ENCODE assay signal across 15 cellular contexts in the genomic region with DNA sequence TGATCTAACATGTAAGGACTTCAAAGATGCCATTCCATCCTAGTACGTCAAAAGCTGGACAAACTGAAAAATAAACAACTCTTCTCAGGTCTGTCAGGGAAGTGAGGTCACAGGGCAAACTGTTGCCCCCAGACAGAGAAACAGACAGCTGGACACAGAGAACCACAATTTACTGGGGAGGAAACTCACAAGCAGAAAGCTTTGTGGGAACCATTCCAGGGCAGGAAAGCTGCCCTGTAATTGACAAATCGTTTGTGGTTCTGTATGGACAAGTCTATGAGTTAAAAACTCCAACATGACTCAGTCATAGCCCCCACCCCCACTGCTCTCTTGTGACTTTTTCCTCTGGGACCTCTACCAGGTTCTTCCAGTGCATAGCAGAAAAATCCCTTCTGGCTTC. TPM values are rescaled to one million over a fixed set of nuclear protein-coding genes. Genes with fewer than 3 reads are reported as not detected.
DNase-seq lines count a peak whose midpoint lies in the region; ATAC-seq and TF ChIP-seq lines count a peak whose summit lies in the region.
"Had no signal": no experiment of that assay in that cellular context is flagged by ENCODE, and none has a peak within 500 bp of the region (broad histone marks: within the 10 kb centered on the region; RNA-seq: fewer than 3 reads in every experiment).

No MANE protein-coding gene starts in this region.

- no peak overlapping the region for H2AFZ ChIP-seq in H9 (ENCODE audit: low read length)
- H2AFZ ChIP-seq in smooth muscle cell (ENCODE audit: low read depth), result peak overlapping the region; percentile 76

- ATAC-seq in omental fat pad (ENCODE audit: low FRiP score), result no peak

- H3K4me3 Mint-ChIP-seq in H9, result no peak overlapping the region
- H3K4me3 Mint-ChIP-seq: activated CD4-positive, alpha-beta T cell treated with anti-CD3 and anti-CD28 coated beads, Interleukin-2, amount 10 ng/mL, durations not matched to agents 24 days and 14 days; activated naive CD4-positive, alpha-beta T cell treated with anti-CD3 and anti-CD28 coated beads, Interleukin-2, amount 50 U/mL, for 24 hours; immature natural killer cell had no signal

- no peaks in the 10 kb centered on the region for H3K36me3 ChIP-seq in smooth muscle cell (ENCODE audit: low read depth)
- H3K36me3 ChIP-seq: neutrophil had no signal

- no peak overlapping the region for H3K18ac ChIP-seq in H9 (ENCODE audit: insufficient read length, low read depth, low read length)

- no peak overlapping the region for H3K56ac ChIP-seq in H9 (ENCODE audit: insufficient read length, low read depth, low read length)

- no peaks in the 10 kb centered on the region for H3K9me3 ChIP-seq in H9 (ENCODE audit: control insufficient read depth, low read depth, low read length)
- no peaks in the 10 kb centered on the region for H3K9me3 ChIP-seq in smooth muscle cell (replicated peaks; ENCODE audit: low read depth)
- H3K9me3 ChIP-seq: neutrophil had no signal

- H2BK120ac ChIP-seq in H9 (ENCODE audit: low read depth, low read length, poor library complexity, severe bottlenecking), result no peak overlapping the region

- H3K36me3 Mint-ChIP-seq in H9 (ENCODE audit: insufficient read depth in 1 of 3, low read depth in 3 of 3), result peaks cover 0 to 4% (median 0%) of the 10 kb centered on the region in 3 experiments; a peak in 2 of 7 replicates
- H3K36me3 Mint-ChIP-seq: activated naive CD4-positive, alpha-beta T cell treated with anti-CD3 and anti-CD28 coated beads, Interleukin-2, amount 50 U/mL, for 24 hours; immature natural killer cell had no signal

- H3K79me1 ChIP-seq in H9 (ENCODE audit: insufficient read depth, low read depth, low read length, poor library complexity, severe bottlenecking), result no peaks in the 10 kb centered on the region

- no peak overlapping the region for H4K8ac ChIP-seq in H9 (replicated peaks; ENCODE audit: insufficient read length, low read depth, low read length)

- H4K5ac ChIP-seq in H9 (ENCODE audit: insufficient read length, low read depth, low read length), result no peak overlapping the region

- H3K14ac ChIP-seq in H9 (ENCODE audit: insufficient read depth, low read length), result no peak overlapping the region

- no peak overlapping the region for H3K4ac ChIP-seq in H9 (ENCODE audit: low read depth, low read length)

- H3K4me1 Mint-ChIP-seq in H9, result peaks cover 24% of the 10 kb centered on the region in 2 experiments
- H3K4me1 Mint-ChIP-seq: activated CD4-positive, alpha-beta T cell treated with anti-CD3 and anti-CD28 coated beads, Interleukin-2, amount 10 ng/mL, durations not matched to agents 24 days and 14 days; immature natural killer cell had no signal

- no peak overlapping the region for H4K91ac ChIP-seq in H9 (ENCODE audit: insufficient read length, low read depth, low read length)

- TF ChIP-seq CTCF in H9 (conservative IDR thresholded peaks at IDR 0.05) (no peak), smooth muscle cell (IDR thresholded peaks at IDR 0.05; ENCODE audit: borderline replicate concordance, insufficient read depth, poor library complexity, severe bottlenecking) (no peak), omental fat pad (IDR thresholded peaks at IDR 0.05) (no peak)

- H2BK15ac ChIP-seq in H9 (ENCODE audit: low read depth, low read length), result no peak overlapping the region

- H3K27me3 Mint-ChIP-seq in H9 (ENCODE audit: low read depth), result peaks cover 2% of the 10 kb centered on the region; the same call in 1 of the 2 replicates
- H3K27me3 Mint-ChIP-seq: activated naive CD4-positive, alpha-beta T cell treated with anti-CD3 and anti-CD28 coated beads, Interleukin-2, amount 50 U/mL, for 24 hours had no signal

- no peaks in the 10 kb centered on the region for H3K79me2 ChIP-seq in H9 (ENCODE audit: insufficient read depth, low read length)
- no peaks in the 10 kb centered on the region for H3K79me2 ChIP-seq in smooth muscle cell (ENCODE audit: low read depth)

- no peak for DNase-seq in H9
- peak; percentile 7 for DNase-seq in T1000 (lab: John Stamatoyannopoulos, UW)
- DNase-seq in fibroblast of peridontal ligament (ENCODE audit: extremely low read depth), result peak; percentile 90
- DNase-seq in smooth muscle cell (lab: John Stamatoyannopoulos, UW; ENCODE audit: unreplicated experiment), result no peak
- no peak for DNase-seq in omental fat pad (ENCODE audit: low spot score)
- DNase-seq in activated CD4-positive, alpha-beta T cell treated with anti-CD3 and anti-CD28 coated beads, Interleukin-2, amount 50 U/mL, for 1 hour, result no peak
- DNase-seq in activated effector memory CD4-positive, alpha-beta T cell treated with anti-CD3 and anti-CD28 coated beads, Interleukin-2, amount 50 U/mL, for 16 hours, result no peak
- DNase-seq: activated CD4-positive, alpha-beta T cell treated with anti-CD3 and anti-CD28 coated beads, Interleukin-2, amount 10 ng/mL, durations not matched to agents 24 days and 14 days; DMS53; effector CD4-positive, alpha-beta T cell; immature natural killer cell; NCI-H446 had no signal

- H3T11ph ChIP-seq in H9 (ENCODE audit: low read length), result no peak overlapping the region

- no peak overlapping the region for H2AK5ac ChIP-seq in H9 (ENCODE audit: insufficient read length, low read length)

- H3K4me1 ChIP-seq in H9 (ENCODE audit: insufficient read depth, low read length) (peaks cover 9% of the 10 kb centered on the region; the same call in 1 of the 2 replicates), smooth muscle cell (ENCODE audit: low read depth) (no peaks in the 10 kb centered on the region)

- peaks cover 0 to 5% of the 10 kb centered on the region in 2 experiments; a peak in 2 of 5 replicates for H3K9me3 Mint-ChIP-seq in H9
- H3K9me3 Mint-ChIP-seq: activated CD4-positive, alpha-beta T cell treated with anti-CD3 and anti-CD28 coated beads, Interleukin-2, amount 10 ng/mL, durations not matched to agents 24 days and 14 days; activated naive CD4-positive, alpha-beta T cell treated with anti-CD3 and anti-CD28 coated beads, Interleukin-2, amount 50 U/mL, for 24 hours; immature natural killer cell had no signal

- H3K9ac ChIP-seq in H9 (ENCODE audit: extremely low read depth, insufficient read length, low read length) (no peak overlapping the region), smooth muscle cell (ENCODE audit: low read depth) (no peak overlapping the region)

- H2BK5ac ChIP-seq in H9 (ENCODE audit: insufficient read length, low read length), result no peak overlapping the region

- no peak overlapping the region for H3K4me3 ChIP-seq in smooth muscle cell
- H3K4me3 ChIP-seq: SK-N-MC had no signal

- peak overlapping the region in 1 of 3 experiments; percentile 65; a peak in 1 of 7 replicates for H3K27ac Mint-ChIP-seq in H9
- H3K27ac Mint-ChIP-seq: activated CD4-positive, alpha-beta T cell treated with anti-CD3 and anti-CD28 coated beads, Interleukin-2, amount 10 ng/mL, durations not matched to agents 24 days and 14 days; activated naive CD4-positive, alpha-beta T cell treated with anti-CD3 and anti-CD28 coated beads, Interleukin-2, amount 50 U/mL, for 24 hours; immature natural killer cell had no signal

- H3K27me3 ChIP-seq in H9 (ENCODE audit: insufficient read depth, low read length) (no peaks in the 10 kb centered on the region), smooth muscle cell (ENCODE audit: low read depth) (no peaks in the 10 kb centered on the region)
- H3K27me3 ChIP-seq: neutrophil had no signal

- H3F3A ChIP-seq in smooth muscle cell (ENCODE audit: low read depth), result peaks cover 11% of the 10 kb centered on the region

- H4K20me1 ChIP-seq in H9 (ENCODE audit: control insufficient read depth, insufficient read depth, insufficient read length) (no peaks in the 10 kb centered on the region), smooth muscle cell (ENCODE audit: low read depth) (no peaks in the 10 kb centered on the region)

- H3K4me2 ChIP-seq in H9 (ENCODE audit: insufficient read depth, insufficient read length, low read length), result no peak overlapping the region
- H3K4me2 ChIP-seq in smooth muscle cell, result peak overlapping the region; percentile 56

- H3K27ac ChIP-seq in H9 (ENCODE audit: insufficient read length, low read depth, low read length) (no peak overlapping the region), smooth muscle cell (ENCODE audit: low read depth) (peak overlapping the region; percentile 90)
- H3K27ac ChIP-seq: neutrophil, SK-N-MC had no signal

- peak overlapping the region; percentile 70 for H2BK12ac ChIP-seq in H9 (ENCODE audit: insufficient read length, low read depth, low read length)

- no peak overlapping the region for H3K23ac ChIP-seq in H9 (ENCODE audit: insufficient read length, low read depth, low read length)

- WGBS in H9 (ENCODE audit: extremely low coverage, insufficient read length, low lambda C conversion rate), result no CpG with 5 or more reads among the region's 2 CpGs
- 8% methylated on average over 2 of the region's 2 CpGs for WGBS in smooth muscle cell (ENCODE audit: low lambda C conversion rate)

- H3K23me2 ChIP-seq in H9 (ENCODE audit: insufficient read length, low read depth, low read length, poor library complexity, severe bottlenecking), result no peaks in the 10 kb centered on the region

- H2BK20ac ChIP-seq in H9 (ENCODE audit: low read depth, low read length, poor library complexity, severe bottlenecking), result no peak overlapping the region

RNA-seq across cellular contexts. Expression of a gene that starts 28.4 kb away (rescaled TPM):
- total RNA-seq in H9 (2021) (12.5 and 13.7 TPM in 2 replicates), smooth muscle cell (38.4 and 46.0 TPM in 2 replicates), omental fat pad (10 to 100 TPM in 3 of 4 donors, 1 to 10 TPM in 1; 5.3 to 23.0 (median 11.9) TPM)
- 52.4 and 53.9 TPM in 2 replicates for polyA plus RNA-seq in smooth muscle cell

RNA-seq across cellular contexts. Expression of a gene that starts 28.8 kb away (rescaled TPM):
- total RNA-seq in H9 (2021) (42.1 and 45.6 TPM in 2 replicates), smooth muscle cell (29.2 and 49.8 TPM in 2 replicates), omental fat pad (10 to 100 TPM; 17.9 to 38.2 (median 22.4) TPM)
- 27.3 and 29.4 TPM in 2 replicates for polyA plus RNA-seq in smooth muscle cell

RNA-seq across cellular contexts. Expression of a gene that starts 33.2 kb away (rescaled TPM):
- 74.4 and 75.1 TPM in 2 replicates for total RNA-seq in H9 (2021)
- total RNA-seq in smooth muscle cell, result 105 and 116 TPM in 2 replicates
- 135 and 191 TPM in 2 replicates for polyA plus RNA-seq in smooth muscle cell
- total RNA-seq in omental fat pad, result 100 to 1,000 TPM in 2 of 4 donors, 10 to 100 TPM in 2; 72.1 to 149 (median 121) TPM

Comparison
In these comparisons a context has a peak if more than half of its experiments do, and no peak if none do; other contexts are left out.
1. DNase-seq: peak in T1000 (single experiment) and fibroblast of peridontal ligament (single experiment); none in H9 (single experiment), smooth muscle cell (single experiment), omental fat pad (single experiment), activated CD4-positive, alpha-beta T cell treated with anti-CD3 and anti-CD28 coated beads, Interleukin-2, amount 50 U/mL, for 1 hour (single experiment) and activated effector memory CD4-positive, alpha-beta T cell treated with anti-CD3 and anti-CD28 coated beads, Interleukin-2, amount 50 U/mL, for 16 hours (single experiment).